Comparison of ENCODE assay signal across 17 cellular contexts in genomic region chr2:11430729-11431128, GRCh38. TPM values are rescaled to one million over a fixed set of nuclear protein-coding genes. Genes with fewer than 3 reads are reported as not detected.
A peak's percentile ranks its signal among the peaks of the same experiment; 100 is the strongest.
DNase-seq lines count a peak whose midpoint lies in the region; ATAC-seq and TF ChIP-seq lines count a peak whose summit lies in the region.
"Had no signal": no experiment of that assay in that cellular context is flagged by ENCODE, and none has a peak within 500 bp of the region (broad histone marks: within the 10 kb centered on the region; RNA-seq: fewer than 3 reads in every experiment).

No MANE protein-coding gene starts in this region.

- peak overlapping the region; percentile 62 for H3K27ac ChIP-seq in RWPE1
- no peak overlapping the region for H3K27ac ChIP-seq in epithelial cell of prostate
- H3K27ac ChIP-seq: BLaER1 treated with 17β-estradiol and CSF1 and Interleukin-3, amounts not matched to agents 10 nM and 100 nM had no signal

- H3K4me1 ChIP-seq in mucosa of descending colon (ENCODE audit: low read depth), result no peaks in the 10 kb centered on the region

- CTCF ChIA-PET in RWPE1 (lab: Yijun Ruan, JAX), result no interaction called here

- DNase-seq in Caki2 (ENCODE audit: low read depth) (peak; percentile 25), RWPE1 (ENCODE audit: low spot score) (peak; percentile 16), epithelial cell of prostate (ENCODE audit: low read depth, low spot score) (peak; percentile 37), mucosa of descending colon (peak in 2 of 3 donors; percentile 35 to 38), NCI-H1105 (lab: John Stamatoyannopoulos, UW) (no peak), natural killer cell (no peak), GM13976 (ENCODE audit: low spot score) (no peak)
- DNase-seq: CD8-positive, alpha-beta memory T cell; GF-D8; KG1; MG63; NCI-H1092; NCI-H1694; NCI-H345 had no signal

- H3K4me3 Mint-ChIP-seq in natural killer cell, result no peak overlapping the region
- H3K4me3 Mint-ChIP-seq: CD8-positive, alpha-beta memory T cell had no signal

- no peak overlapping the region for H3K27ac Mint-ChIP-seq in natural killer cell
- H3K27ac Mint-ChIP-seq: CD8-positive, alpha-beta memory T cell had no signal

- no peaks in the 10 kb centered on the region for H3K27me3 Mint-ChIP-seq in natural killer cell (ENCODE audit: low read depth in 2 of 2)
- H3K27me3 Mint-ChIP-seq: CD8-positive, alpha-beta memory T cell had no signal

- H3K36me3 ChIP-seq in mucosa of descending colon (ENCODE audit: low read depth), result no peaks in the 10 kb centered on the region
- H3K36me3 ChIP-seq: MG63 had no signal

- H3K4me1 Mint-ChIP-seq in natural killer cell, result peaks cover 0 to 4% of the 10 kb centered on the region in 2 donors
- H3K4me1 Mint-ChIP-seq: CD8-positive, alpha-beta memory T cell had no signal

- H3K9me3 ChIP-seq in mucosa of descending colon, result no peaks in the 10 kb centered on the region
- H3K9me3 ChIP-seq: MG63 had no signal

- no peaks in the 10 kb centered on the region for H3K36me3 Mint-ChIP-seq in natural killer cell

- ATAC-seq in mucosa of descending colon (peak; percentile 68), natural killer cell (no peak), HG03175 (IDR thresholded peaks at IDR 0.05; ENCODE audit: unreplicated experiment) (no peak)
- ATAC-seq: HepG2 had no signal

- in situ Hi-C loops in Caki2 (cut with HindIII; ENCODE audit: low pct_unique_long_range_greater_than_20kb, low sequenced_read_pairs) (no loop called here), GM13976 (cut with MboI; ENCODE audit: low sequenced_read_pairs, unreplicated experiment) (no loop called here)

- no peaks in the 10 kb centered on the region for H3K9me3 Mint-ChIP-seq in natural killer cell
- H3K9me3 Mint-ChIP-seq: CD8-positive, alpha-beta memory T cell had no signal

- POLR2A ChIA-PET in RWPE1 (lab: Yijun Ruan, JAX; ENCODE audit: low non-redundant PET), result no interaction called here

- intact Hi-C loops in mucosa of descending colon (cut with DNase I, micrococcal nuclease) (no loop called here), natural killer cell (cut with micrococcal nuclease) (no loop called here)

- no peak overlapping the region for H3K4me3 ChIP-seq in mucosa of descending colon
- H3K4me3 ChIP-seq: BLaER1 treated with 17β-estradiol and CSF1 and Interleukin-3, amounts not matched to agents 10 nM and 100 nM; MG63 had no signal

- TF ChIP-seq CTCF in RWPE1 (conservative IDR thresholded peaks at IDR 0.05; ENCODE audit: low read depth), result no peak
- no peak for TF ChIP-seq CTCF in mucosa of descending colon (IDR thresholded peaks at IDR 0.05)
- TF ChIP-seq CTCF in natural killer cell (IDR thresholded peaks at IDR 0.05), result no peak
- no peak for TF ChIP-seq CTCF in GM13976 (IDR thresholded peaks at IDR 0.05; ENCODE audit: borderline replicate concordance, control extremely low read depth, extremely low read depth, insufficient read depth, missing control alignments)

RNA-seq across cellular contexts. Expression of gene E2F6, which starts 35.2 kb away (rescaled TPM):
- total RNA-seq in Caki2 (2014; rRNA removed; shearing (Covaris generic); ENCODE audit: low replicate concordance), result 27.3 and 40.2 TPM in 2 replicates
- total RNA-seq in mucosa of descending colon (10 to 100 TPM in 1 of 3 donors, 1 to 10 TPM in 2; 4.3 to 12.6 (median 5.6) TPM), natural killer cell (1 to 10 TPM; 4.6 to 9.6 (median 8.3) TPM)

Comparison
In these comparisons a context has a peak if more than half of its experiments do, and no peak if none do; other contexts are left out.
1. DNase-seq: peak in Caki2 (single experiment), RWPE1 (single experiment), epithelial cell of prostate (single experiment) and mucosa of descending colon (2 of 3); none in NCI-H1105 (single experiment), natural killer cell (single experiment) and GM13976 (single experiment).